11 cellular contexts compared by ENCODE assay signal in genomic region chr2:15624903-15625302, GRCh38.
"Had no signal": no experiment of that assay in that cellular context is flagged by ENCODE, and none has a peak within 500 bp of the region (broad histone marks: within the 10 kb centered on the region; RNA-seq: fewer than 3 reads in every experiment).

No MANE protein-coding gene starts in this region.

- H2AFZ ChIP-seq: GM23248 had no signal

- DNase-seq: GM23248, GOT3, H9, HCEC 1CT, HFFc6, IMR-90, Karpas-422, KBM-7 had no signal

- H3K4me2 ChIP-seq: KMS-11 had no signal

- H3K27ac ChIP-seq: GM23248, KMS-11 had no signal

- FAIRE-seq: H54, HTR-8/SVneo had no signal

- H3K4me3 ChIP-seq: GM23248 had no signal

- H3K9ac ChIP-seq: GM23248, KMS-11 had no signal
